Comparison of ENCODE assay signal across 11 cellular contexts in genomic region chr4:13611283-13611842, GRCh38. TPM values are rescaled to one million over a fixed set of nuclear protein-coding genes. Genes with fewer than 3 reads are reported as not detected.
DNase-seq lines count a peak whose midpoint lies in the region; ATAC-seq lines count a peak whose summit lies in the region.
"Had no signal": no experiment of that assay in that cellular context is flagged by ENCODE, and none has a peak within 500 bp of the region (broad histone marks: within the 10 kb centered on the region; RNA-seq: fewer than 3 reads in every experiment).

No MANE protein-coding gene starts in this region.

- H3K4me1 Mint-ChIP-seq in activated CD4-positive, alpha-beta T cell treated with anti-CD3 and anti-CD28 coated beads for 36 hours, result peaks cover 9% of the 10 kb centered on the region

- DNase-seq in activated CD4-positive, alpha-beta T cell treated with anti-CD3 and anti-CD28 coated beads for 36 hours, result no peak
- no peak for DNase-seq in activated CD4-positive, alpha-beta T cell treated with anti-CD3 and anti-CD28 coated beads for 4 hours
- peak; percentile 58 for DNase-seq in amniotic epithelial cell (ENCODE audit: low read depth)
- peak; percentile 22 for DNase-seq in skeletal muscle cell (ENCODE audit: low read depth)
- no peak for DNase-seq in NCI-H2171 treated with DMSO at 0.1 percent for 48 hours (lab: John Stamatoyannopoulos, UW)
- no peak for DNase-seq in SHP77 treated with DMSO at 0.1 percent for 48 hours (lab: John Stamatoyannopoulos, UW)
- DNase-seq in NCI-H524 treated with DMSO at 0.1 percent for 48 hours (lab: John Stamatoyannopoulos, UW), result no peak
- DNase-seq: activated naive CD4-positive, alpha-beta T cell; stomach had no signal

- CTCF ChIA-PET in activated CD4-positive, alpha-beta T cell treated with anti-CD3 and anti-CD28 coated beads for 36 hours (lab: Charles Lee), result no interaction called here

- no peak overlapping the region for H3K4me3 Mint-ChIP-seq in activated CD4-positive, alpha-beta T cell treated with anti-CD3 and anti-CD28 coated beads for 36 hours

- POLR2A ChIA-PET in activated CD4-positive, alpha-beta T cell treated with anti-CD3 and anti-CD28 coated beads for 36 hours (lab: Charles Lee), result no interaction called here

- peaks cover 63% of the 10 kb centered on the region for H3K36me3 Mint-ChIP-seq in activated CD4-positive, alpha-beta T cell treated with anti-CD3 and anti-CD28 coated beads for 36 hours (ENCODE audit: low read depth)

- ATAC-seq in activated CD4-positive, alpha-beta T cell treated with anti-CD3 and anti-CD28 coated beads for 36 hours, result peak; percentile 44
- peak; percentile 93 for ATAC-seq in HG02885 (IDR thresholded peaks at IDR 0.05; ENCODE audit: poor library complexity, unreplicated experiment)

- intact Hi-C loops in activated CD4-positive, alpha-beta T cell treated with anti-CD3 and anti-CD28 coated beads for 36 hours (cut with DNase I, micrococcal nuclease), result no loop called here

- no peaks in the 10 kb centered on the region for H3K9me3 Mint-ChIP-seq in activated CD4-positive, alpha-beta T cell treated with anti-CD3 and anti-CD28 coated beads for 36 hours (ENCODE audit: low read depth)

- no peaks in the 10 kb centered on the region for H3K27me3 Mint-ChIP-seq in activated CD4-positive, alpha-beta T cell treated with anti-CD3 and anti-CD28 coated beads for 36 hours

- H3K27ac Mint-ChIP-seq in activated CD4-positive, alpha-beta T cell treated with anti-CD3 and anti-CD28 coated beads for 36 hours, result no peak overlapping the region

- H3K4me3 ChIP-seq in skeletal muscle cell (ENCODE audit: low read depth, low read length), result no peak overlapping the region
- H3K4me3 ChIP-seq: lung, stomach had no signal

RNA-seq across cellular contexts. Expression of gene BOD1L1, which starts 16.2 kb away (rescaled TPM):
- total RNA-seq in activated CD4-positive, alpha-beta T cell treated with anti-CD3 and anti-CD28 coated beads for 36 hours, result 10 to 100 TPM; 32.4 to 42.7 TPM

Comparison
In these comparisons a context has a peak if more than half of its experiments do, and no peak if none do; other contexts are left out.
1. DNase-seq: peak in amniotic epithelial cell (single experiment) and skeletal muscle cell (single experiment); none in activated CD4-positive, alpha-beta T cell treated with anti-CD3 and anti-CD28 coated beads for 36 hours (single experiment), activated CD4-positive, alpha-beta T cell treated with anti-CD3 and anti-CD28 coated beads for 4 hours (0 of 2), NCI-H2171 treated with DMSO at 0.1 percent for 48 hours (single experiment), SHP77 treated with DMSO at 0.1 percent for 48 hours (single experiment) and NCI-H524 treated with DMSO at 0.1 percent for 48 hours (single experiment).